19 cellular contexts compared by ENCODE assay signal in the genomic region with DNA sequence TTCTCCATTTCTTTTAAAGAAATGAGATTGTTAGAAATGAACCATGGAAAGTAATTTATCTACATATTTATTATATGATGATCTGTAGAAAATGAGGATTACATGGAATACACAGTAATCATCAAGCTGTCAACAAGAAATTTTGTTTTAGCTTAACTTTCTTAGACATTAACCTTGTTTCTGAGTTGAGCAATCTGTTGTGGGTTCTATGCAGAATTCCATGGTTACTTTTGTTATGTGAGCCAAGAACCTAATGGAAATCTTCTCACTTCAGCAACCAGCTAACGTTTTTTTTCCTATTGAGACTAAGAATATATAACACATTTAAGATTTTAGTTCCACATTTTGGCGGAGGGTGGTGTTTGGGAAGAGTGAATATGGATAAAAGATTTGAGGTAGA.
"Had no signal": no experiment of that assay in that cellular context is flagged by ENCODE, and none has a peak within 500 bp of the region (broad histone marks: within the 10 kb centered on the region; RNA-seq: fewer than 3 reads in every experiment).

No MANE protein-coding gene starts in this region.

- H3K36me3 Mint-ChIP-seq: activated CD4-positive, alpha-beta memory T cell treated with anti-CD3 and anti-CD28 coated beads for 36 hours; activated naive CD8-positive, alpha-beta T cell treated with anti-CD3 and anti-CD28 coated beads for 36 hours; immature natural killer cell; memory B cell; naive thymus-derived CD4-positive, alpha-beta T cell; neural progenitor cell had no signal

- H3K9ac ChIP-seq: neural progenitor cell had no signal

- H3K27ac Mint-ChIP-seq: activated B cell treated with CpG ODN at 0.5 μM for 24 hours; activated CD4-positive, alpha-beta memory T cell treated with anti-CD3 and anti-CD28 coated beads for 36 hours; activated naive CD8-positive, alpha-beta T cell treated with anti-CD3 and anti-CD28 coated beads for 36 hours; immature natural killer cell; memory B cell; naive thymus-derived CD4-positive, alpha-beta T cell; neural progenitor cell had no signal

- H3K4me1 Mint-ChIP-seq: activated B cell treated with CpG ODN at 0.5 μM for 24 hours, memory B cell, neural progenitor cell had no signal

- H3K36me3 ChIP-seq: breast epithelium, neural progenitor cell, right lobe of liver, spleen, tibial artery had no signal

- H3K4me2 ChIP-seq: neural progenitor cell had no signal

- H3K27ac ChIP-seq: breast epithelium, coronary artery, neural progenitor cell, psoas muscle, right lobe of liver, spleen, tibial artery had no signal

- H3K4me1 ChIP-seq: breast epithelium, neural progenitor cell, right lobe of liver, spleen, tibial artery had no signal

- H3K27me3 ChIP-seq: breast epithelium, neural progenitor cell, right lobe of liver, spleen, tibial artery had no signal

- DNase-seq: activated B cell treated with CpG ODN at 0.5 μM for 24 hours; activated CD4-positive, alpha-beta memory T cell treated with anti-CD3 and anti-CD28 coated beads for 36 hours; activated CD4-positive, alpha-beta T cell treated with anti-CD3 and anti-CD28 coated beads for 4 hours; activated naive CD4-positive, alpha-beta T cell; activated naive CD8-positive, alpha-beta T cell treated with anti-CD3 and anti-CD28 coated beads for 36 hours; activated T-cell treated with anti-CD3 and anti-CD28 coated beads for 4 hours; erythroblast; immature natural killer cell; naive thymus-derived CD4-positive, alpha-beta T cell; psoas muscle; right lobe of liver; spleen; stimulated activated naive CD4-positive, alpha-beta T cell treated with Interleukin-2 at 50 U/mL for 16 hours; SW 1271; tibial artery had no signal

- H3K4me3 ChIP-seq: breast epithelium, coronary artery, neural progenitor cell, psoas muscle, right lobe of liver, spleen, tibial artery had no signal

- H3K4me3 Mint-ChIP-seq: activated B cell treated with CpG ODN at 0.5 μM for 24 hours; activated CD4-positive, alpha-beta memory T cell treated with anti-CD3 and anti-CD28 coated beads for 36 hours; activated naive CD8-positive, alpha-beta T cell treated with anti-CD3 and anti-CD28 coated beads for 36 hours; immature natural killer cell; memory B cell; naive thymus-derived CD4-positive, alpha-beta T cell; neural progenitor cell had no signal

- H3K9me3 Mint-ChIP-seq: activated B cell treated with CpG ODN at 0.5 μM for 24 hours; activated CD4-positive, alpha-beta memory T cell treated with anti-CD3 and anti-CD28 coated beads for 36 hours; activated naive CD8-positive, alpha-beta T cell treated with anti-CD3 and anti-CD28 coated beads for 36 hours; immature natural killer cell; memory B cell; naive thymus-derived CD4-positive, alpha-beta T cell; neural progenitor cell had no signal

- ATAC-seq: naive thymus-derived CD4-positive, alpha-beta T cell; psoas muscle; right lobe of liver had no signal
